ENCODE assay signal across 3 cellular contexts in the genomic region with DNA sequence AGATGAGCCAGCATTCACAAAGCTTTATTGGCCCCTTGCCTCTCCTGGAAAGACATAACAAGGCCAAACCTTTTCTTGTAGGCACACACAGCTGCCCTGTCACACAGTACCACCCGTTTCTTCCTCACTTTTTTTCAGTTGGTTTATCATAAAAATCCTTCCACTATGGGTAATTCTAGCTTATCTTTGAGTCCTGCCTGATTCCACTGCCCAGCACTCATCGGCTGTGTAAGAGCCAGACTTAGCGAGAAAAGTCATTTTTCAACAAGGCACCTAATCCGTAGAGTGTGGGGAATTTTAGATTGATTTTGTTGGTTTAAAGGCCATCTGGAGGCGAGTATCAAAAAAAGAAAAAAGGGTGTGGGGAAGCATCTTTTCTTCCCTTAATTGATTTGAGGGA.
TF ChIP-seq lines count a peak whose summit lies in the region.

No MANE protein-coding gene starts in this region.

TF ChIP-seq in SK-N-SH, 30 proteins besides CTCF, POLR2A, EP300 and RAD21:
- TF ChIP-seq FOXJ3 (CRISPR knock-in tag; IDR thresholded peaks at IDR 0.05) (no peak), TEAD4 (IDR thresholded peaks at IDR 0.05; ENCODE audit: borderline replicate concordance, insufficient read depth) (no peak), POLR2AphosphoS5 (IDR thresholded peaks at IDR 0.05; ENCODE audit: low read depth, low read length) (no peak), FOSL2 (IDR thresholded peaks at IDR 0.05; ENCODE audit: borderline replicate concordance, low read depth) (no peak), GATA2 (CRISPR knock-in tag; IDR thresholded peaks at IDR 0.05) (no peak), PBX3 (IDR thresholded peaks at IDR 0.05) (no peak), USF2 (IDR thresholded peaks at IDR 0.05; ENCODE audit: borderline replicate concordance, low read depth, low read length) (no peak), SIN3A (IDR thresholded peaks at IDR 0.05; ENCODE audit: borderline replicate concordance, low read depth, low read length) (no peak)
- TF ChIP-seq, protein P1, sequence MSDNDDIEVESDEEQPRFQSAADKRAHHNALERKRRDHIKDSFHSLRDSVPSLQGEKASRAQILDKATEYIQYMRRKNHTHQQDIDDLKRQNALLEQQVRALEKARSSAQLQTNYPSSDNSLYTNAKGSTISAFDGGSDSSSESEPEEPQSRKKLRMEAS (IDR thresholded peaks at IDR 0.05; ENCODE audit: low read depth): no peak
- TF ChIP-seq, protein P2, sequence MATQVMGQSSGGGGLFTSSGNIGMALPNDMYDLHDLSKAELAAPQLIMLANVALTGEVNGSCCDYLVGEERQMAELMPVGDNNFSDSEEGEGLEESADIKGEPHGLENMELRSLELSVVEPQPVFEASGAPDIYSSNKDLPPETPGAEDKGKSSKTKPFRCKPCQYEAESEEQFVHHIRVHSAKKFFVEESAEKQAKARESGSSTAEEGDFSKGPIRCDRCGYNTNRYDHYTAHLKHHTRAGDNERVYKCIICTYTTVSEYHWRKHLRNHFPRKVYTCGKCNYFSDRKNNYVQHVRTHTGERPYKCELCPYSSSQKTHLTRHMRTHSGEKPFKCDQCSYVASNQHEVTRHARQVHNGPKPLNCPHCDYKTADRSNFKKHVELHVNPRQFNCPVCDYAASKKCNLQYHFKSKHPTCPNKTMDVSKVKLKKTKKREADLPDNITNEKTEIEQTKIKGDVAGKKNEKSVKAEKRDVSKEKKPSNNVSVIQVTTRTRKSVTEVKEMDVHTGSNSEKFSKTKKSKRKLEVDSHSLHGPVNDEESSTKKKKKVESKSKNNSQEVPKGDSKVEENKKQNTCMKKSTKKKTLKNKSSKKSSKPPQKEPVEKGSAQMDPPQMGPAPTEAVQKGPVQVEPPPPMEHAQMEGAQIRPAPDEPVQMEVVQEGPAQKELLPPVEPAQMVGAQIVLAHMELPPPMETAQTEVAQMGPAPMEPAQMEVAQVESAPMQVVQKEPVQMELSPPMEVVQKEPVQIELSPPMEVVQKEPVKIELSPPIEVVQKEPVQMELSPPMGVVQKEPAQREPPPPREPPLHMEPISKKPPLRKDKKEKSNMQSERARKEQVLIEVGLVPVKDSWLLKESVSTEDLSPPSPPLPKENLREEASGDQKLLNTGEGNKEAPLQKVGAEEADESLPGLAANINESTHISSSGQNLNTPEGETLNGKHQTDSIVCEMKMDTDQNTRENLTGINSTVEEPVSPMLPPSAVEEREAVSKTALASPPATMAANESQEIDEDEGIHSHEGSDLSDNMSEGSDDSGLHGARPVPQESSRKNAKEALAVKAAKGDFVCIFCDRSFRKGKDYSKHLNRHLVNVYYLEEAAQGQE (IDR thresholded peaks at IDR 0.05; ENCODE audit: low read depth, low read length): no peak

TF ChIP-seq in SK-N-SH treated with all-trans-retinoic acid at 6 μM for 48 hours, 23 proteins besides CTCF, POLR2A, EP300 and RAD21:
- no peak for TF ChIP-seq TOX (CRISPR knock-in tag; IDR thresholded peaks at IDR 0.05; ENCODE audit: borderline replicate concordance)
- TF ChIP-seq TSHZ2 (CRISPR knock-in tag; IDR thresholded peaks at IDR 0.05): no peak
- no peak for TF ChIP-seq ARNTL (CRISPR knock-in tag; IDR thresholded peaks at IDR 0.05; ENCODE audit: borderline replicate concordance, low read depth)
- TF ChIP-seq ESRRG (CRISPR knock-in tag; IDR thresholded peaks at IDR 0.05): no peak
- TF ChIP-seq TCF4 (CRISPR knock-in tag; IDR thresholded peaks at IDR 0.05; ENCODE audit: borderline replicate concordance): no peak
- TF ChIP-seq ISL1 (CRISPR knock-in tag; IDR thresholded peaks at IDR 0.05): no peak
- TF ChIP-seq ZC3H10 (CRISPR knock-in tag; IDR thresholded peaks at IDR 0.05): no peak
- TF ChIP-seq, protein P3, sequence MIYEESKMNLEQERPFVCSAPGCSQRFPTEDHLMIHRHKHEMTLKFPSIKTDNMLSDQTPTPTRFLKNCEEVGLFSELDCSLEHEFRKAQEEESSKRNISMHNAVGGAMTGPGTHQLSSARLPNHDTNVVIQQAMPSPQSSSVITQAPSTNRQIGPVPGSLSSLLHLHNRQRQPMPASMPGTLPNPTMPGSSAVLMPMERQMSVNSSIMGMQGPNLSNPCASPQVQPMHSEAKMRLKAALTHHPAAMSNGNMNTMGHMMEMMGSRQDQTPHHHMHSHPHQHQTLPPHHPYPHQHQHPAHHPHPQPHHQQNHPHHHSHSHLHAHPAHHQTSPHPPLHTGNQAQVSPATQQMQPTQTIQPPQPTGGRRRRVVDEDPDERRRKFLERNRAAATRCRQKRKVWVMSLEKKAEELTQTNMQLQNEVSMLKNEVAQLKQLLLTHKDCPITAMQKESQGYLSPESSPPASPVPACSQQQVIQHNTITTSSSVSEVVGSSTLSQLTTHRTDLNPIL (CRISPR knock-in tag; IDR thresholded peaks at IDR 0.05; ENCODE audit: low read depth): no peak
- TF ChIP-seq PPARA (CRISPR knock-in tag; IDR thresholded peaks at IDR 0.05; ENCODE audit: borderline replicate concordance): no peak
- TF ChIP-seq GLIS3 (CRISPR knock-in tag; IDR thresholded peaks at IDR 0.05): no peak
- no peak for TF ChIP-seq SNAI2 (CRISPR knock-in tag; IDR thresholded peaks at IDR 0.05)
- TF ChIP-seq ZNF70 (CRISPR knock-in tag; IDR thresholded peaks at IDR 0.05): no peak
- TF ChIP-seq OSR1 (CRISPR knock-in tag; IDR thresholded peaks at IDR 0.05): no peak
- no peak for TF ChIP-seq ZNF565 (CRISPR knock-in tag; conservative IDR thresholded peaks at IDR 0.05; ENCODE audit: low read depth)

TF ChIP-seq in HepG2, 621 proteins besides CTCF, POLR2A, EP300 and RAD21:
- TF ChIP-seq CCAR2 (optimal IDR thresholded peaks at IDR 0.05; ENCODE audit: low read depth, low read length) (no peak), AHDC1 (CRISPR knock-in tag; IDR thresholded peaks at IDR 0.05; ENCODE audit: borderline replicate concordance) (no peak), NR2F1 (CRISPR knock-in tag; IDR thresholded peaks at IDR 0.05) (no peak), ZNF746 (CRISPR knock-in tag; IDR thresholded peaks at IDR 0.05) (no peak), ZNF30 (CRISPR knock-in tag; IDR thresholded peaks at IDR 0.05) (no peak), ZNF564 (CRISPR knock-in tag; IDR thresholded peaks at IDR 0.05) (no peak), MED1 (CRISPR knock-in tag; IDR thresholded peaks at IDR 0.05) (no peak), ZNF232 (CRISPR knock-in tag; IDR thresholded peaks at IDR 0.05; ENCODE audit: borderline replicate concordance) (no peak), SMC3 (IDR thresholded peaks at IDR 0.05; ENCODE audit: low read length) (no peak), DMTF1 (CRISPR knock-in tag; IDR thresholded peaks at IDR 0.05) (no peak)
- TF ChIP-seq, protein P4, sequence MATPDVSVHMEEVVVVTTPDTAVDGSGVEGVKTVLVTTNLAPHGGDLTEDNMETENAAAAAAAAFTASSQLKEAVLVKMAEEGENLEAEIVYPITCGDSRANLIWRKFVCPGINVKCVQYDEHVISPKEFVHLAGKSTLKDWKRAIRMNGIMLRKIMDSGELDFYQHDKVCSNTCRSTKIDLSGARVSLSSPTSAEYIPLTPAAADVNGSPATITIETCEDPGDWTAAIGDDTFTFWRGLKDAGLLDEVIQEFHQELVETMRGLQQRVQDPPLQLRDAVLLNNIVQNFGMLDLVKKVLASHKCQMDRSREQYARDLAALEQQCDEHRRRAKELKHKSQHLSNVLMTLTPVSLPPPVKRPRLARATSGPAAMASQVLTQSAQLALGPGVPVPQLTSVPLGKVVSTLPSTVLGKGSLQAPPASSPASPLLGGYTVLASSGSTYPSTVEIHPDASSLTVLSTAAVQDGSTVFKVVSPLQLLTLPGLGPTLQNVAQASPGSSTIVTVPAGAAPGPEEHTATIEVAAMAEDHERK (CRISPR knock-in tag; IDR thresholded peaks at IDR 0.05; ENCODE audit: low read depth): no peak
- TF ChIP-seq, protein P5, sequence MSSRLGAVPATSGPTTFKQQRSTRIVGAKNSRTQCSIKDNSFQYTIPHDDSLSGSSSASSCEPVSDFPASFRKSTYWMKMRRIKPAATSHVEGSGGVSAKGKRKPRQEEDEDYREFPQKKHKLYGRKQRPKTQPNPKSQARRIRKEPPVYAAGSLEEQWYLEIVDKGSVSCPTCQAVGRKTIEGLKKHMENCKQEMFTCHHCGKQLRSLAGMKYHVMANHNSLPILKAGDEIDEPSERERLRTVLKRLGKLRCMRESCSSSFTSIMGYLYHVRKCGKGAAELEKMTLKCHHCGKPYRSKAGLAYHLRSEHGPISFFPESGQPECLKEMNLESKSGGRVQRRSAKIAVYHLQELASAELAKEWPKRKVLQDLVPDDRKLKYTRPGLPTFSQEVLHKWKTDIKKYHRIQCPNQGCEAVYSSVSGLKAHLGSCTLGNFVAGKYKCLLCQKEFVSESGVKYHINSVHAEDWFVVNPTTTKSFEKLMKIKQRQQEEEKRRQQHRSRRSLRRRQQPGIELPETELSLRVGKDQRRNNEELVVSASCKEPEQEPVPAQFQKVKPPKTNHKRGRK (CRISPR knock-in tag; IDR thresholded peaks at IDR 0.05): no peak
- TF ChIP-seq, protein P6, sequence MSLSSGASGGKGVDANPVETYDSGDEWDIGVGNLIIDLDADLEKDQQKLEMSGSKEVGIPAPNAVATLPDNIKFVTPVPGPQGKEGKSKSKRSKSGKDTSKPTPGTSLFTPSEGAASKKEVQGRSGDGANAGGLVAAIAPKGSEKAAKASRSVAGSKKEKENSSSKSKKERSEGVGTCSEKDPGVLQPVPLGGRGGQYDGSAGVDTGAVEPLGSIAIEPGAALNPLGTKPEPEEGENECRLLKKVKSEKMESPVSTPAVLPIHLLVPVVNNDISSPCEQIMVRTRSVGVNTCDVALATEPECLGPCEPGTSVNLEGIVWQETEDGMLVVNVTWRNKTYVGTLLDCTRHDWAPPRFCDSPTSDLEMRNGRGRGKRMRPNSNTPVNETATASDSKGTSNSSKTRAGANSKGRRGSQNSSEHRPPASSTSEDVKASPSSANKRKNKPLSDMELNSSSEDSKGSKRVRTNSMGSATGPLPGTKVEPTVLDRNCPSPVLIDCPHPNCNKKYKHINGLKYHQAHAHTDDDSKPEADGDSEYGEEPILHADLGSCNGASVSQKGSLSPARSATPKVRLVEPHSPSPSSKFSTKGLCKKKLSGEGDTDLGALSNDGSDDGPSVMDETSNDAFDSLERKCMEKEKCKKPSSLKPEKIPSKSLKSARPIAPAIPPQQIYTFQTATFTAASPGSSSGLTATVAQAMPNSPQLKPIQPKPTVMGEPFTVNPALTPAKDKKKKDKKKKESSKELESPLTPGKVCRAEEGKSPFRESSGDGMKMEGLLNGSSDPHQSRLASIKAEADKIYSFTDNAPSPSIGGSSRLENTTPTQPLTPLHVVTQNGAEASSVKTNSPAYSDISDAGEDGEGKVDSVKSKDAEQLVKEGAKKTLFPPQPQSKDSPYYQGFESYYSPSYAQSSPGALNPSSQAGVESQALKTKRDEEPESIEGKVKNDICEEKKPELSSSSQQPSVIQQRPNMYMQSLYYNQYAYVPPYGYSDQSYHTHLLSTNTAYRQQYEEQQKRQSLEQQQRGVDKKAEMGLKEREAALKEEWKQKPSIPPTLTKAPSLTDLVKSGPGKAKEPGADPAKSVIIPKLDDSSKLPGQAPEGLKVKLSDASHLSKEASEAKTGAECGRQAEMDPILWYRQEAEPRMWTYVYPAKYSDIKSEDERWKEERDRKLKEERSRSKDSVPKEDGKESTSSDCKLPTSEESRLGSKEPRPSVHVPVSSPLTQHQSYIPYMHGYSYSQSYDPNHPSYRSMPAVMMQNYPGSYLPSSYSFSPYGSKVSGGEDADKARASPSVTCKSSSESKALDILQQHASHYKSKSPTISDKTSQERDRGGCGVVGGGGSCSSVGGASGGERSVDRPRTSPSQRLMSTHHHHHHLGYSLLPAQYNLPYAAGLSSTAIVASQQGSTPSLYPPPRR (CRISPR knock-in tag; IDR thresholded peaks at IDR 0.05; ENCODE audit: borderline replicate concordance): no peak
TF ChIP-seq in HepG2: peak in this region for 0.
